Comparison of ENCODE assay signal across 1 cellular context in the genomic region with DNA sequence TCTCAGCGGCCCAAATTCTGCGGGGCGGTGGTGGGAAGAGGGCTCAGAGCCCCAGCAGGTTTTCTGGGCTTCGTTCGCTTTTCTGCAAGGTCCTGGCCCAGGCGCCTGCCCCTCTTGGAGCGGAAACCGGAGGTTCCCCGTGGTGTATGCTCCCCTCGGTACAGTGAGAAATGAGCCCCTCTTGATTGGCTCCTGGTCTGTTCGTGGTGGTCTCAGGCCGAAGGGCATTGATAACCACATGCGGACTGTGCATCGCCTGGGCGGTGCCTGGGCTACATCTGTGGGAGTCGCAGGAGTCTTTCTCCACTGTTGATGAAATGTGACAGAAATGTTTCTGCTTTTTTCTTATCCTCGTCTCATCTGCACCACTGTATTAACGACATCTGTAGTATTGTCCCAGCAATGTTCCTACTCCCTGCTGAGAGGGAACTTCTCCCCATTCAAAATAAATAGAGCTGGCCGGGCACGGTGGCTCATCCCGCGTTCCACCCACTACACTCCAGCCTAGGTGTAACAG.
TF ChIP-seq lines count a peak whose summit lies in the region.

No MANE protein-coding gene starts in this region.

TF ChIP-seq in GM23338, 12 proteins besides CTCF, POLR2A, EP300 and RAD21:
- TF ChIP-seq, protein P1, sequence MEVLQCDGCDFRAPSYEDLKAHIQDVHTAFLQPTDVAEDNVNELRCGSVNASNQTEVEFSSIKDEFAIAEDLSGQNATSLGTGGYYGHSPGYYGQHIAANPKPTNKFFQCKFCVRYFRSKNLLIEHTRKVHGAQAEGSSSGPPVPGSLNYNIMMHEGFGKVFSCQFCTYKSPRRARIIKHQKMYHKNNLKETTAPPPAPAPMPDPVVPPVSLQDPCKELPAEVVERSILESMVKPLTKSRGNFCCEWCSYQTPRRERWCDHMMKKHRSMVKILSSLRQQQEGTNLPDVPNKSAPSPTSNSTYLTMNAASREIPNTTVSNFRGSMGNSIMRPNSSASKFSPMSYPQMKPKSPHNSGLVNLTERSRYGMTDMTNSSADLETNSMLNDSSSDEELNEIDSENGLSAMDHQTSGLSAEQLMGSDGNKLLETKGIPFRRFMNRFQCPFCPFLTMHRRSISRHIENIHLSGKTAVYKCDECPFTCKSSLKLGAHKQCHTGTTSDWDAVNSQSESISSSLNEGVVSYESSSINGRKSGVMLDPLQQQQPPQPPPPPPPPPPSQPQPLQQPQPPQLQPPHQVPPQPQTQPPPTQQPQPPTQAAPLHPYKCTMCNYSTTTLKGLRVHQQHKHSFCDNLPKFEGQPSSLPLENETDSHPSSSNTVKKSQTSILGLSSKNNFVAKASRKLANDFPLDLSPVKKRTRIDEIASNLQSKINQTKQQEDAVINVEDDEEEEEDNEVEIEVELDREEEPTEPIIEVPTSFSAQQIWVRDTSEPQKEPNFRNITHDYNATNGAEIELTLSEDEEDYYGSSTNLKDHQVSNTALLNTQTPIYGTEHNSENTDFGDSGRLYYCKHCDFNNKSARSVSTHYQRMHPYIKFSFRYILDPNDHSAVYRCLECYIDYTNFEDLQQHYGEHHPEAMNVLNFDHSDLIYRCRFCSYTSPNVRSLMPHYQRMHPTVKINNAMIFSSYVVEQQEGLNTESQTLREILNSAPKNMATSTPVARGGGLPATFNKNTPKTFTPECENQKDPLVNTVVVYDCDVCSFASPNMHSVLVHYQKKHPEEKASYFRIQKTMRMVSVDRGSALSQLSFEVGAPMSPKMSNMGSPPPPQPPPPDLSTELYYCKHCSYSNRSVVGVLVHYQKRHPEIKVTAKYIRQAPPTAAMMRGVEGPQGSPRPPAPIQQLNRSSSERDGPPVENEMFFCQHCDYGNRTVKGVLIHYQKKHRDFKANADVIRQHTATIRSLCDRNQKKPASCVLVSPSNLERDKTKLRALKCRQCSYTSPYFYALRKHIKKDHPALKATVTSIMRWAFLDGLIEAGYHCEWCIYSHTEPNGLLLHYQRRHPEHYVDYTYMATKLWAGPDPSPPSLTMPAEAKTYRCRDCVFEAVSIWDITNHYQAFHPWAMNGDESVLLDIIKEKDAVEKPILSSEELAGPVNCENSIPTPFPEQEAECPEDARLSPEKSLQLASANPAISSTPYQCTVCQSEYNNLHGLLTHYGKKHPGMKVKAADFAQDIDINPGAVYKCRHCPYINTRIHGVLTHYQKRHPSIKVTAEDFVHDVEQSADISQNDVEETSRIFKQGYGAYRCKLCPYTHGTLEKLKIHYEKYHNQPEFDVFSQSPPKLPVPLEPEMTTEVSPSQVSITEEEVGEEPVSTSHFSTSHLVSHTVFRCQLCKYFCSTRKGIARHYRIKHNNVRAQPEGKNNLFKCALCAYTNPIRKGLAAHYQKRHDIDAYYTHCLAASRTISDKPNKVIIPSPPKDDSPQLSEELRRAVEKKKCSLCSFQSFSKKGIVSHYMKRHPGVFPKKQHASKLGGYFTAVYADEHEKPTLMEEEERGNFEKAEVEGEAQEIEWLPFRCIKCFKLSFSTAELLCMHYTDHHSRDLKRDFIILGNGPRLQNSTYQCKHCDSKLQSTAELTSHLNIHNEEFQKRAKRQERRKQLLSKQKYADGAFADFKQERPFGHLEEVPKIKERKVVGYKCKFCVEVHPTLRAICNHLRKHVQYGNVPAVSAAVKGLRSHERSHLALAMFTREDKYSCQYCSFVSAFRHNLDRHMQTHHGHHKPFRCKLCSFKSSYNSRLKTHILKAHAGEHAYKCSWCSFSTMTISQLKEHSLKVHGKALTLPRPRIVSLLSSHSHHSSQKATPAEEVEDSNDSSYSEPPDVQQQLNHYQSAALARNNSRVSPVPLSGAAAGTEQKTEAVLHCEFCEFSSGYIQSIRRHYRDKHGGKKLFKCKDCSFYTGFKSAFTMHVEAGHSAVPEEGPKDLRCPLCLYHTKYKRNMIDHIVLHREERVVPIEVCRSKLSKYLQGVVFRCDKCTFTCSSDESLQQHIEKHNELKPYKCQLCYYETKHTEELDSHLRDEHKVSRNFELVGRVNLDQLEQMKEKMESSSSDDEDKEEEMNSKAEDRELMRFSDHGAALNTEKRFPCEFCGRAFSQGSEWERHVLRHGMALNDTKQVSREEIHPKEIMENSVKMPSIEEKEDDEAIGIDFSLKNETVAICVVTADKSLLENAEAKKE (CRISPR knock-in tag; IDR thresholded peaks at IDR 0.05): no peak
- TF ChIP-seq ZNF114 (CRISPR knock-in tag; IDR thresholded peaks at IDR 0.05): no peak
- TF ChIP-seq POLR2AphosphoS5 (IDR thresholded peaks at IDR 0.05; ENCODE audit: low read depth): no peak
- TF ChIP-seq, protein P2, sequence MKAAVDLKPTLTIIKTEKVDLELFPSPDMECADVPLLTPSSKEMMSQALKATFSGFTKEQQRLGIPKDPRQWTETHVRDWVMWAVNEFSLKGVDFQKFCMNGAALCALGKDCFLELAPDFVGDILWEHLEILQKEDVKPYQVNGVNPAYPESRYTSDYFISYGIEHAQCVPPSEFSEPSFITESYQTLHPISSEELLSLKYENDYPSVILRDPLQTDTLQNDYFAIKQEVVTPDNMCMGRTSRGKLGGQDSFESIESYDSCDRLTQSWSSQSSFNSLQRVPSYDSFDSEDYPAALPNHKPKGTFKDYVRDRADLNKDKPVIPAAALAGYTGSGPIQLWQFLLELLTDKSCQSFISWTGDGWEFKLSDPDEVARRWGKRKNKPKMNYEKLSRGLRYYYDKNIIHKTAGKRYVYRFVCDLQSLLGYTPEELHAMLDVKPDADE (IDR thresholded peaks at IDR 0.05): no peak
- TF ChIP-seq, protein P3, sequence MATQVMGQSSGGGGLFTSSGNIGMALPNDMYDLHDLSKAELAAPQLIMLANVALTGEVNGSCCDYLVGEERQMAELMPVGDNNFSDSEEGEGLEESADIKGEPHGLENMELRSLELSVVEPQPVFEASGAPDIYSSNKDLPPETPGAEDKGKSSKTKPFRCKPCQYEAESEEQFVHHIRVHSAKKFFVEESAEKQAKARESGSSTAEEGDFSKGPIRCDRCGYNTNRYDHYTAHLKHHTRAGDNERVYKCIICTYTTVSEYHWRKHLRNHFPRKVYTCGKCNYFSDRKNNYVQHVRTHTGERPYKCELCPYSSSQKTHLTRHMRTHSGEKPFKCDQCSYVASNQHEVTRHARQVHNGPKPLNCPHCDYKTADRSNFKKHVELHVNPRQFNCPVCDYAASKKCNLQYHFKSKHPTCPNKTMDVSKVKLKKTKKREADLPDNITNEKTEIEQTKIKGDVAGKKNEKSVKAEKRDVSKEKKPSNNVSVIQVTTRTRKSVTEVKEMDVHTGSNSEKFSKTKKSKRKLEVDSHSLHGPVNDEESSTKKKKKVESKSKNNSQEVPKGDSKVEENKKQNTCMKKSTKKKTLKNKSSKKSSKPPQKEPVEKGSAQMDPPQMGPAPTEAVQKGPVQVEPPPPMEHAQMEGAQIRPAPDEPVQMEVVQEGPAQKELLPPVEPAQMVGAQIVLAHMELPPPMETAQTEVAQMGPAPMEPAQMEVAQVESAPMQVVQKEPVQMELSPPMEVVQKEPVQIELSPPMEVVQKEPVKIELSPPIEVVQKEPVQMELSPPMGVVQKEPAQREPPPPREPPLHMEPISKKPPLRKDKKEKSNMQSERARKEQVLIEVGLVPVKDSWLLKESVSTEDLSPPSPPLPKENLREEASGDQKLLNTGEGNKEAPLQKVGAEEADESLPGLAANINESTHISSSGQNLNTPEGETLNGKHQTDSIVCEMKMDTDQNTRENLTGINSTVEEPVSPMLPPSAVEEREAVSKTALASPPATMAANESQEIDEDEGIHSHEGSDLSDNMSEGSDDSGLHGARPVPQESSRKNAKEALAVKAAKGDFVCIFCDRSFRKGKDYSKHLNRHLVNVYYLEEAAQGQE (IDR thresholded peaks at IDR 0.05; ENCODE audit: unreplicated experiment): no peak
- no peak for TF ChIP-seq EZH2 (IDR thresholded peaks at IDR 0.05; ENCODE audit: low read depth, unreplicated experiment)
- TF ChIP-seq NANOG (IDR thresholded peaks at IDR 0.05; ENCODE audit: borderline replicate concordance): no peak
- TF ChIP-seq JUNB (IDR thresholded peaks at IDR 0.05; ENCODE audit: unreplicated experiment): no peak
- TF ChIP-seq CREB1 (CRISPR knock-in tag; IDR thresholded peaks at IDR 0.05; ENCODE audit: low read depth): no peak
- TF ChIP-seq STAT1 (IDR thresholded peaks at IDR 0.05; ENCODE audit: unreplicated experiment): no peak
- no peak for TF ChIP-seq ZNF331 (CRISPR knock-in tag; IDR thresholded peaks at IDR 0.05; ENCODE audit: low read depth)
- TF ChIP-seq EZH2phosphoT487 (IDR thresholded peaks at IDR 0.05; ENCODE audit: unreplicated experiment): no peak
